ENCODE assay signal across 18 cellular contexts in genomic region chr1:22284906-22285544, GRCh38.
"Had no signal": no experiment of that assay in that cellular context is flagged by ENCODE, and none has a peak within 500 bp of the region (broad histone marks: within the 10 kb centered on the region; RNA-seq: fewer than 3 reads in every experiment).

No MANE protein-coding gene starts in this region.

- H3K4me1 Mint-ChIP-seq: memory B cell, natural killer cell had no signal

- ATAC-seq: activated CD8-positive, alpha-beta T cell treated with anti-CD3 and anti-CD28 coated beads, Interleukin-2, amount 10 ng/mL, durations not matched to agents 7 days and 5 days; gastroesophageal sphincter; left ventricle myocardium superior; natural killer cell; WTC11 had no signal

- H3K4me2 ChIP-seq: smooth muscle cell had no signal

- H3K27ac ChIP-seq: gastroesophageal sphincter, prostate gland, suprapubic skin had no signal

- H3K27me3 ChIP-seq: suprapubic skin had no signal

- H3K9me3 ChIP-seq: prostate gland, suprapubic skin had no signal

- H3K4me3 Mint-ChIP-seq: activated CD8-positive, alpha-beta T cell treated with anti-CD3 and anti-CD28 coated beads, Interleukin-2, amount 10 ng/mL, durations not matched to agents 7 days and 5 days; activated T-helper 1 cell treated with anti-CD3 and anti-CD28 coated beads, Interleukin-12 subunit alpha, Interleukin-12 subunit beta, Interleukin-2, Interleukin-4 antibody, amounts not matched to agents 30 ng/mL and 10 ng/mL and 1 ng/mL, durations not matched to agents 14 hours and 24 hours and 36 hours; memory B cell; natural killer cell; WTC11 had no signal

- H3K4me1 ChIP-seq: gastroesophageal sphincter, prostate gland had no signal

- H3K9me3 Mint-ChIP-seq: activated T-helper 1 cell treated with anti-CD3 and anti-CD28 coated beads, Interleukin-12 subunit alpha, Interleukin-12 subunit beta, Interleukin-2, Interleukin-4 antibody, amounts not matched to agents 30 ng/mL and 10 ng/mL and 1 ng/mL, durations not matched to agents 14 hours and 24 hours and 36 hours; natural killer cell had no signal

- H3K36me3 ChIP-seq: gastroesophageal sphincter, prostate gland, suprapubic skin had no signal

- H3K27ac Mint-ChIP-seq: activated CD8-positive, alpha-beta T cell treated with anti-CD3 and anti-CD28 coated beads, Interleukin-2, amount 10 ng/mL, durations not matched to agents 7 days and 5 days; activated T-helper 1 cell treated with anti-CD3 and anti-CD28 coated beads, Interleukin-12 subunit alpha, Interleukin-12 subunit beta, Interleukin-2, Interleukin-4 antibody, amounts not matched to agents 30 ng/mL and 10 ng/mL and 1 ng/mL, durations not matched to agents 14 hours and 24 hours and 36 hours; memory B cell; natural killer cell; WTC11 had no signal

- DNase-seq: activated CD4-positive, alpha-beta T cell treated with anti-CD3 and anti-CD28 coated beads for 48 hours; activated CD8-positive, alpha-beta T cell treated with anti-CD3 and anti-CD28 coated beads, Interleukin-2, amount 10 ng/mL, durations not matched to agents 7 days and 5 days; activated naive CD4-positive, alpha-beta T cell; aorta; left ventricle myocardium superior; natural killer cell; occipital lobe; stimulated activated CD4-positive, alpha-beta T cell treated with anti-CD3 and anti-CD28 coated beads, Interleukin-4, amount 100 ng/mL, for 4 hours; stimulated activated CD8-positive, alpha-beta memory T cell treated with anti-CD3 and anti-CD28 coated beads, Interleukin-4, amount 100 ng/mL, for 48 hours; stimulated activated naive CD4-positive, alpha-beta T cell treated with Interleukin-2 at 50 U/mL for 16 hours; T-helper 2 cell had no signal

- H3K4me3 ChIP-seq: gastroesophageal sphincter, prostate gland, smooth muscle cell, suprapubic skin had no signal
